Comparison of ENCODE assay signal across 1 cellular context in the genomic region with DNA sequence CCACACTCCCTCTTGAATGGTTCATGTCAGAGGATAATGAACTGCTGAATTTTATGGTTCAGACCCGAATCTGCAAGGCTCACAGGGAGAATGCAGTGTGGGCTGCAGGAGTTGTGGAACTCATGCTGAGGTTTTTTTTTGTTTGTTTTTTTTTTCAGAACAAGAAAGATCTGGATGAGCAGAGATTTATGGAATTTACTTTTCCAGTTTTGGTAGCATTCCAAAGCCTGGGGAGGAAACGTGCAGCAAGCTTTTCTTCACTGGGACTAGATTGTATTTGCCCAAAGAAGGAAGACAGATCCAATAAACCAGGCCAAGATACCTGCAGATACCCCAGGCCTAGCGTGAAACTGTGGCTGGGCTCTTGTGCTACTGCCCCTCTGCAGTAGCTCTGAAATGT.
TF ChIP-seq lines count a peak whose summit lies in the region.

No MANE protein-coding gene starts in this region.

TF ChIP-seq in GM23338, 12 proteins besides CTCF, POLR2A, EP300 and RAD21 (continued from another document):
- TF ChIP-seq, protein P1, sequence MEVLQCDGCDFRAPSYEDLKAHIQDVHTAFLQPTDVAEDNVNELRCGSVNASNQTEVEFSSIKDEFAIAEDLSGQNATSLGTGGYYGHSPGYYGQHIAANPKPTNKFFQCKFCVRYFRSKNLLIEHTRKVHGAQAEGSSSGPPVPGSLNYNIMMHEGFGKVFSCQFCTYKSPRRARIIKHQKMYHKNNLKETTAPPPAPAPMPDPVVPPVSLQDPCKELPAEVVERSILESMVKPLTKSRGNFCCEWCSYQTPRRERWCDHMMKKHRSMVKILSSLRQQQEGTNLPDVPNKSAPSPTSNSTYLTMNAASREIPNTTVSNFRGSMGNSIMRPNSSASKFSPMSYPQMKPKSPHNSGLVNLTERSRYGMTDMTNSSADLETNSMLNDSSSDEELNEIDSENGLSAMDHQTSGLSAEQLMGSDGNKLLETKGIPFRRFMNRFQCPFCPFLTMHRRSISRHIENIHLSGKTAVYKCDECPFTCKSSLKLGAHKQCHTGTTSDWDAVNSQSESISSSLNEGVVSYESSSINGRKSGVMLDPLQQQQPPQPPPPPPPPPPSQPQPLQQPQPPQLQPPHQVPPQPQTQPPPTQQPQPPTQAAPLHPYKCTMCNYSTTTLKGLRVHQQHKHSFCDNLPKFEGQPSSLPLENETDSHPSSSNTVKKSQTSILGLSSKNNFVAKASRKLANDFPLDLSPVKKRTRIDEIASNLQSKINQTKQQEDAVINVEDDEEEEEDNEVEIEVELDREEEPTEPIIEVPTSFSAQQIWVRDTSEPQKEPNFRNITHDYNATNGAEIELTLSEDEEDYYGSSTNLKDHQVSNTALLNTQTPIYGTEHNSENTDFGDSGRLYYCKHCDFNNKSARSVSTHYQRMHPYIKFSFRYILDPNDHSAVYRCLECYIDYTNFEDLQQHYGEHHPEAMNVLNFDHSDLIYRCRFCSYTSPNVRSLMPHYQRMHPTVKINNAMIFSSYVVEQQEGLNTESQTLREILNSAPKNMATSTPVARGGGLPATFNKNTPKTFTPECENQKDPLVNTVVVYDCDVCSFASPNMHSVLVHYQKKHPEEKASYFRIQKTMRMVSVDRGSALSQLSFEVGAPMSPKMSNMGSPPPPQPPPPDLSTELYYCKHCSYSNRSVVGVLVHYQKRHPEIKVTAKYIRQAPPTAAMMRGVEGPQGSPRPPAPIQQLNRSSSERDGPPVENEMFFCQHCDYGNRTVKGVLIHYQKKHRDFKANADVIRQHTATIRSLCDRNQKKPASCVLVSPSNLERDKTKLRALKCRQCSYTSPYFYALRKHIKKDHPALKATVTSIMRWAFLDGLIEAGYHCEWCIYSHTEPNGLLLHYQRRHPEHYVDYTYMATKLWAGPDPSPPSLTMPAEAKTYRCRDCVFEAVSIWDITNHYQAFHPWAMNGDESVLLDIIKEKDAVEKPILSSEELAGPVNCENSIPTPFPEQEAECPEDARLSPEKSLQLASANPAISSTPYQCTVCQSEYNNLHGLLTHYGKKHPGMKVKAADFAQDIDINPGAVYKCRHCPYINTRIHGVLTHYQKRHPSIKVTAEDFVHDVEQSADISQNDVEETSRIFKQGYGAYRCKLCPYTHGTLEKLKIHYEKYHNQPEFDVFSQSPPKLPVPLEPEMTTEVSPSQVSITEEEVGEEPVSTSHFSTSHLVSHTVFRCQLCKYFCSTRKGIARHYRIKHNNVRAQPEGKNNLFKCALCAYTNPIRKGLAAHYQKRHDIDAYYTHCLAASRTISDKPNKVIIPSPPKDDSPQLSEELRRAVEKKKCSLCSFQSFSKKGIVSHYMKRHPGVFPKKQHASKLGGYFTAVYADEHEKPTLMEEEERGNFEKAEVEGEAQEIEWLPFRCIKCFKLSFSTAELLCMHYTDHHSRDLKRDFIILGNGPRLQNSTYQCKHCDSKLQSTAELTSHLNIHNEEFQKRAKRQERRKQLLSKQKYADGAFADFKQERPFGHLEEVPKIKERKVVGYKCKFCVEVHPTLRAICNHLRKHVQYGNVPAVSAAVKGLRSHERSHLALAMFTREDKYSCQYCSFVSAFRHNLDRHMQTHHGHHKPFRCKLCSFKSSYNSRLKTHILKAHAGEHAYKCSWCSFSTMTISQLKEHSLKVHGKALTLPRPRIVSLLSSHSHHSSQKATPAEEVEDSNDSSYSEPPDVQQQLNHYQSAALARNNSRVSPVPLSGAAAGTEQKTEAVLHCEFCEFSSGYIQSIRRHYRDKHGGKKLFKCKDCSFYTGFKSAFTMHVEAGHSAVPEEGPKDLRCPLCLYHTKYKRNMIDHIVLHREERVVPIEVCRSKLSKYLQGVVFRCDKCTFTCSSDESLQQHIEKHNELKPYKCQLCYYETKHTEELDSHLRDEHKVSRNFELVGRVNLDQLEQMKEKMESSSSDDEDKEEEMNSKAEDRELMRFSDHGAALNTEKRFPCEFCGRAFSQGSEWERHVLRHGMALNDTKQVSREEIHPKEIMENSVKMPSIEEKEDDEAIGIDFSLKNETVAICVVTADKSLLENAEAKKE (CRISPR knock-in tag; IDR thresholded peaks at IDR 0.05) = no peak
- no peak for TF ChIP-seq EZH2 (IDR thresholded peaks at IDR 0.05; ENCODE audit: low read depth, unreplicated experiment)
- no peak for TF ChIP-seq NANOG (IDR thresholded peaks at IDR 0.05; ENCODE audit: borderline replicate concordance)
- TF ChIP-seq EZH2phosphoT487 (IDR thresholded peaks at IDR 0.05; ENCODE audit: unreplicated experiment) = no peak
